ENCODE assay signal across 8 cellular contexts in genomic region chr10:60778978-60779668, GRCh38. TPM values are rescaled to one million over a fixed set of nuclear protein-coding genes. Genes with fewer than 3 reads are reported as not detected.
A peak's percentile ranks its signal among the peaks of the same experiment; 100 is the strongest.
DNase-seq lines count a peak whose midpoint lies in the region; ATAC-seq, FAIRE-seq and TF ChIP-seq lines count a peak whose summit lies in the region.

No MANE protein-coding gene starts in this region.

- H2AFZ ChIP-seq in DND-41 (ENCODE audit: low read depth, low read length) = peak overlapping the region; percentile 69

- CTCF ChIA-PET in naive thymus-derived CD4-positive, alpha-beta T cell (lab: Charles Lee) = no interaction called here

- H3K27me3 ChIP-seq in DND-41 (ENCODE audit: insufficient read depth, low read length, poor library complexity) (no peaks in the 10 kb centered on the region), bronchial epithelial cell (ENCODE audit: control insufficient read depth, insufficient read depth, low read length) (no peaks in the 10 kb centered on the region)
- no peaks in the 10 kb centered on the region for H3K27me3 ChIP-seq in naive thymus-derived CD4-positive, alpha-beta T cell (ENCODE audit: control insufficient read depth in 2 of 2, insufficient read depth in 2 of 2, low read length in 2 of 2)

- peaks cover 0 to 16% (median 0%) of the 10 kb centered on the region in 5 donors for H3K36me3 Mint-ChIP-seq in naive thymus-derived CD4-positive, alpha-beta T cell

- H4K20me1 ChIP-seq in DND-41 (ENCODE audit: insufficient read depth, low read length) = peaks cover 42% of the 10 kb centered on the region

- H3K36me3 ChIP-seq in DND-41 (ENCODE audit: insufficient read depth, low read length) = peaks cover 48% of the 10 kb centered on the region
- H3K36me3 ChIP-seq in bronchial epithelial cell (ENCODE audit: control insufficient read depth, insufficient read depth, low read length) = no peaks in the 10 kb centered on the region
- no peaks in the 10 kb centered on the region for H3K36me3 ChIP-seq in naive thymus-derived CD4-positive, alpha-beta T cell (ENCODE audit: control insufficient read depth in 2 of 3, insufficient read depth in 3 of 3, low read length in 3 of 3)

- H3K4me3 Mint-ChIP-seq in naive thymus-derived CD4-positive, alpha-beta T cell = peak overlapping the region; percentile 83 to 98 (median 96)

- POLR2A ChIA-PET in naive thymus-derived CD4-positive, alpha-beta T cell (lab: Charles Lee) = interaction anchor here (1.1 to 1.4 kb wide), 2 partner anchors 50 to 126 kb away, joined by 3 to 4 read pairs; no protein-coding TSS in a partner anchor

- no peak for DNase-seq in DND-41
- no peak for DNase-seq in bronchial epithelial cell (ENCODE audit: low read depth)
- DNase-seq in naive thymus-derived CD4-positive, alpha-beta T cell = peak in 3 of 9 donors; percentile 4 to 30 (median 28)
- DNase-seq in NCI-H446 (lab: John Stamatoyannopoulos, UW) = no peak
- no peak for DNase-seq in stimulated activated naive CD4-positive, alpha-beta T cell (lab: John Stamatoyannopoulos, UW)
- DNase-seq in NCI-H2196 (lab: John Stamatoyannopoulos, UW; ENCODE audit: unreplicated experiment) = no peak

- peaks cover 6 to 47% (median 15%) of the 10 kb centered on the region in 7 donors for H3K4me1 Mint-ChIP-seq in naive thymus-derived CD4-positive, alpha-beta T cell

- peak overlapping the region in 1 of 9 donors; percentile 97 for H3K27ac Mint-ChIP-seq in naive thymus-derived CD4-positive, alpha-beta T cell

- H3K4me3 ChIP-seq in DND-41 (ENCODE audit: low read depth in 1 of 2, low read length in 2 of 2) = peak overlapping the region; percentile 90 to 98
- peak overlapping the region; percentile 77 for H3K4me3 ChIP-seq in bronchial epithelial cell (ENCODE audit: low read depth, low read length)
- H3K4me3 ChIP-seq in naive thymus-derived CD4-positive, alpha-beta T cell (ENCODE audit: low read length) = peak overlapping the region; percentile 80

- no peak for FAIRE-seq in bronchial epithelial cell (lab: Jason Lieb, UNC)

- H3K4me1 ChIP-seq in DND-41 (ENCODE audit: insufficient read depth, low read length) = peaks cover 50% of the 10 kb centered on the region
- no peaks in the 10 kb centered on the region for H3K4me1 ChIP-seq in naive thymus-derived CD4-positive, alpha-beta T cell (ENCODE audit: control insufficient read depth in 2 of 2, insufficient read depth in 2 of 2, low read length in 2 of 2)

- H3K9me3 Mint-ChIP-seq in naive thymus-derived CD4-positive, alpha-beta T cell = no peaks in the 10 kb centered on the region

- intact Hi-C loops in naive thymus-derived CD4-positive, alpha-beta T cell (cut with micrococcal nuclease) = loop anchor here (1.0 to 10.0 kb wide), 9 partner anchors 8 to 1123 kb away; partner anchors contain the start of gene CCDC6 (in 2 of the 2)

- TF ChIP-seq RAD21 in Ishikawa (IDR thresholded peaks at IDR 0.05; ENCODE audit: low read depth) = no peak

- TF ChIP-seq CTCF in DND-41 (IDR thresholded peaks at IDR 0.05; ENCODE audit: borderline replicate concordance, extremely low read depth, low read length, poor library complexity, severe bottlenecking) (no peak), bronchial epithelial cell (IDR thresholded peaks at IDR 0.05; ENCODE audit: insufficient read depth, low read length, severe bottlenecking) (no peak)

- H3K9ac ChIP-seq in DND-41 (ENCODE audit: low read depth, low read length) = peak overlapping the region; percentile 97

- TF ChIP-seq EP300 in Ishikawa (IDR thresholded peaks at IDR 0.05; ENCODE audit: borderline replicate concordance) = no peak

- H3K79me2 ChIP-seq in DND-41 (ENCODE audit: insufficient read depth, low read length) = peaks cover 61% of the 10 kb centered on the region

- peaks cover 0 to 3% (median 0%) of the 10 kb centered on the region in 5 donors for H3K27me3 Mint-ChIP-seq in naive thymus-derived CD4-positive, alpha-beta T cell

- H3K27ac ChIP-seq in DND-41 (ENCODE audit: low read length) = peak overlapping the region; percentile 97
- H3K27ac ChIP-seq in naive thymus-derived CD4-positive, alpha-beta T cell (ENCODE audit: low read depth, low read length) = no peak overlapping the region

- ATAC-seq in DND-41 (ENCODE audit: insufficient read depth, low read depth) = peak; percentile 15
- peak; percentile 15 for ATAC-seq in GM21360 (IDR thresholded peaks at IDR 0.05; ENCODE audit: unreplicated experiment)
- ATAC-seq in naive thymus-derived CD4-positive, alpha-beta T cell = no peak

- no peaks in the 10 kb centered on the region for H3K9me3 ChIP-seq in DND-41 (ENCODE audit: insufficient read depth, low read length, severe bottlenecking)
- H3K9me3 ChIP-seq in naive thymus-derived CD4-positive, alpha-beta T cell (ENCODE audit: control insufficient read depth in 2 of 3, low read length in 3 of 3) = no peaks in the 10 kb centered on the region

- peak overlapping the region; percentile 87 for H3K4me2 ChIP-seq in DND-41 (ENCODE audit: insufficient read depth, low read length)

TF ChIP-seq in Ishikawa, 13 proteins besides CTCF, POLR2A, EP300 and RAD21:
- TF ChIP-seq YY1 (IDR thresholded peaks at IDR 0.05; ENCODE audit: low read depth) (no peak), USF1 (IDR thresholded peaks at IDR 0.05) (peak; percentile 58)

RNA-seq across cellular contexts. Expression of gene CDK1, which starts 0.8 kb away (rescaled TPM):
- 0.64 and 0.79 TPM in 2 replicates for total RNA-seq in bronchial epithelial cell
- 10 to 100 TPM in 1 of 5 experiments, 1 to 10 TPM in 2, under 1 TPM in 2; 0.50 to 90.7 (median 1.1) TPM for total RNA-seq in naive thymus-derived CD4-positive, alpha-beta T cell
- polyA plus RNA-seq in naive thymus-derived CD4-positive, alpha-beta T cell = 1 to 10 TPM in 1 of 2 donors, under 1 TPM in 1; 0.15 to 1.5 TPM
